Comparison of ENCODE assay signal across 1 cellular context in the genomic region with DNA sequence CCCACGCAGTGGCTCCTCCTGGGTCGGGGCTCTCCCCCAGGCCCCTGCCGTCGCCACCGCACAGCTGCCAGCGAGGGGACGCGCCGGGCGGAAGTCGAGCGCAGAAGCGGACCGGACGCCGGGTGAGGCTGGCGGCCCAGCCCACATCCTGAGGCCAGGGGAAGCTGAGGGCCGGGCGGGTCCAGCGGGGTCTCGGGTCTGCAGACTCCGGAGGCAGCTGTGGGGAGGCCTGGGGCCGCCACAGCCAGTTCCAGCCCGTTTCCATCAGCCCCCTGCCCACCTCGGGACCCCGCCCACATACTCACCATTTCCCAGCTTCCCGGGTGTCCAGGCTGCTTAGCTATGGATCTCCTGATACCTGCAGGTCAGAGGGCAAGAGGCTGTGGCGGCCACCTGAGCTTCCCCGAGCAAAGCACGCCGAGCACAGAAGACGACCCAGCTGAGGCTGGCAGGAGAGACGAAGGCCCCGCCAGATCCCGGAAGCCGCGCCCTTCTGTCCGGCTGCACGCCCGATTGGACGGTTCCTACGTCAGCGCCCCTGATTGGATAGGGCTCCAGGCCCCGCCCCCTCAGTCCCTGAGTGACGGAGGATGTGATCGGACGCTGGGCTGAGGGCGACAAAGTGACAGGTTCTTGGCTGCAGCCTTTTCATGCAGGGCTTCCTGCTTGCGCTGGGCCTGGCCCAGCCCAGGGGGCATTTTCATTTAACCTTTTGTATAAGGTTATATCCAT.
A peak's percentile ranks its signal among the peaks of the same experiment; 100 is the strongest.
TF ChIP-seq lines count a peak whose summit lies in the region.

No MANE protein-coding gene starts in this region.

TF ChIP-seq in SK-N-SH, 30 proteins besides CTCF, POLR2A, EP300 and RAD21 (continued from another document):
- no peak for TF ChIP-seq RCOR1 (IDR thresholded peaks at IDR 0.05; ENCODE audit: low read length)
- TF ChIP-seq FOXM1 (IDR thresholded peaks at IDR 0.05; ENCODE audit: low read depth), result no peak
- no peak for TF ChIP-seq RXRA (IDR thresholded peaks at IDR 0.05; ENCODE audit: borderline replicate concordance, low read depth)
- TF ChIP-seq FOSL2 (IDR thresholded peaks at IDR 0.05; ENCODE audit: borderline replicate concordance, low read depth), result no peak
- TF ChIP-seq TEAD4 (IDR thresholded peaks at IDR 0.05; ENCODE audit: borderline replicate concordance, insufficient read depth), result no peak
- TF ChIP-seq, protein P1, sequence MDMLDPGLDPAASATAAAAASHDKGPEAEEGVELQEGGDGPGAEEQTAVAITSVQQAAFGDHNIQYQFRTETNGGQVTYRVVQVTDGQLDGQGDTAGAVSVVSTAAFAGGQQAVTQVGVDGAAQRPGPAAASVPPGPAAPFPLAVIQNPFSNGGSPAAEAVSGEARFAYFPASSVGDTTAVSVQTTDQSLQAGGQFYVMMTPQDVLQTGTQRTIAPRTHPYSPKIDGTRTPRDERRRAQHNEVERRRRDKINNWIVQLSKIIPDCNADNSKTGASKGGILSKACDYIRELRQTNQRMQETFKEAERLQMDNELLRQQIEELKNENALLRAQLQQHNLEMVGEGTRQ (IDR thresholded peaks at IDR 0.05; ENCODE audit: borderline replicate concordance, low read depth, low read length), result no peak
- TF ChIP-seq EZH2phosphoT487 (IDR thresholded peaks at IDR 0.05; ENCODE audit: borderline replicate concordance, low read depth), result no peak
- TF ChIP-seq, protein P2, sequence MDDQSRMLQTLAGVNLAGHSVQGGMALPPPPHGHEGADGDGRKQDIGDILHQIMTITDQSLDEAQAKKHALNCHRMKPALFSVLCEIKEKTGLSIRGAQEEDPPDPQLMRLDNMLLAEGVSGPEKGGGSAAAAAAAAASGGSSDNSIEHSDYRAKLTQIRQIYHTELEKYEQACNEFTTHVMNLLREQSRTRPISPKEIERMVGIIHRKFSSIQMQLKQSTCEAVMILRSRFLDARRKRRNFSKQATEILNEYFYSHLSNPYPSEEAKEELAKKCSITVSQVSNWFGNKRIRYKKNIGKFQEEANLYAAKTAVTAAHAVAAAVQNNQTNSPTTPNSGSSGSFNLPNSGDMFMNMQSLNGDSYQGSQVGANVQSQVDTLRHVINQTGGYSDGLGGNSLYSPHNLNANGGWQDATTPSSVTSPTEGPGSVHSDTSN (IDR thresholded peaks at IDR 0.05), result peak; percentile 97
- no peak for TF ChIP-seq YY1 (IDR thresholded peaks at IDR 0.05; ENCODE audit: low read depth)
- TF ChIP-seq TAF1 (IDR thresholded peaks at IDR 0.05; ENCODE audit: borderline replicate concordance, low read depth, low read length), result peak; percentile 63; the same call in 1 of the 2 replicates
- no peak for TF ChIP-seq TCF12 (IDR thresholded peaks at IDR 0.05)
- TF ChIP-seq NRF1 (IDR thresholded peaks at IDR 0.05; ENCODE audit: low read depth, low read length), result no peak
- no peak for TF ChIP-seq GATA2 (CRISPR knock-in tag; IDR thresholded peaks at IDR 0.05)
- TF ChIP-seq, protein P3, sequence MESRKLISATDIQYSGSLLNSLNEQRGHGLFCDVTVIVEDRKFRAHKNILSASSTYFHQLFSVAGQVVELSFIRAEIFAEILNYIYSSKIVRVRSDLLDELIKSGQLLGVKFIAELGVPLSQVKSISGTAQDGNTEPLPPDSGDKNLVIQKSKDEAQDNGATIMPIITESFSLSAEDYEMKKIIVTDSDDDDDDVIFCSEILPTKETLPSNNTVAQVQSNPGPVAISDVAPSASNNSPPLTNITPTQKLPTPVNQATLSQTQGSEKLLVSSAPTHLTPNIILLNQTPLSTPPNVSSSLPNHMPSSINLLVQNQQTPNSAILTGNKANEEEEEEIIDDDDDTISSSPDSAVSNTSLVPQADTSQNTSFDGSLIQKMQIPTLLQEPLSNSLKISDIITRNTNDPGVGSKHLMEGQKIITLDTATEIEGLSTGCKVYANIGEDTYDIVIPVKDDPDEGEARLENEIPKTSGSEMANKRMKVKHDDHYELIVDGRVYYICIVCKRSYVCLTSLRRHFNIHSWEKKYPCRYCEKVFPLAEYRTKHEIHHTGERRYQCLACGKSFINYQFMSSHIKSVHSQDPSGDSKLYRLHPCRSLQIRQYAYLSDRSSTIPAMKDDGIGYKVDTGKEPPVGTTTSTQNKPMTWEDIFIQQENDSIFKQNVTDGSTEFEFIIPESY (IDR thresholded peaks at IDR 0.05; ENCODE audit: borderline replicate concordance, low read depth), result no peak
- TF ChIP-seq, protein P4, sequence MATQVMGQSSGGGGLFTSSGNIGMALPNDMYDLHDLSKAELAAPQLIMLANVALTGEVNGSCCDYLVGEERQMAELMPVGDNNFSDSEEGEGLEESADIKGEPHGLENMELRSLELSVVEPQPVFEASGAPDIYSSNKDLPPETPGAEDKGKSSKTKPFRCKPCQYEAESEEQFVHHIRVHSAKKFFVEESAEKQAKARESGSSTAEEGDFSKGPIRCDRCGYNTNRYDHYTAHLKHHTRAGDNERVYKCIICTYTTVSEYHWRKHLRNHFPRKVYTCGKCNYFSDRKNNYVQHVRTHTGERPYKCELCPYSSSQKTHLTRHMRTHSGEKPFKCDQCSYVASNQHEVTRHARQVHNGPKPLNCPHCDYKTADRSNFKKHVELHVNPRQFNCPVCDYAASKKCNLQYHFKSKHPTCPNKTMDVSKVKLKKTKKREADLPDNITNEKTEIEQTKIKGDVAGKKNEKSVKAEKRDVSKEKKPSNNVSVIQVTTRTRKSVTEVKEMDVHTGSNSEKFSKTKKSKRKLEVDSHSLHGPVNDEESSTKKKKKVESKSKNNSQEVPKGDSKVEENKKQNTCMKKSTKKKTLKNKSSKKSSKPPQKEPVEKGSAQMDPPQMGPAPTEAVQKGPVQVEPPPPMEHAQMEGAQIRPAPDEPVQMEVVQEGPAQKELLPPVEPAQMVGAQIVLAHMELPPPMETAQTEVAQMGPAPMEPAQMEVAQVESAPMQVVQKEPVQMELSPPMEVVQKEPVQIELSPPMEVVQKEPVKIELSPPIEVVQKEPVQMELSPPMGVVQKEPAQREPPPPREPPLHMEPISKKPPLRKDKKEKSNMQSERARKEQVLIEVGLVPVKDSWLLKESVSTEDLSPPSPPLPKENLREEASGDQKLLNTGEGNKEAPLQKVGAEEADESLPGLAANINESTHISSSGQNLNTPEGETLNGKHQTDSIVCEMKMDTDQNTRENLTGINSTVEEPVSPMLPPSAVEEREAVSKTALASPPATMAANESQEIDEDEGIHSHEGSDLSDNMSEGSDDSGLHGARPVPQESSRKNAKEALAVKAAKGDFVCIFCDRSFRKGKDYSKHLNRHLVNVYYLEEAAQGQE (IDR thresholded peaks at IDR 0.05; ENCODE audit: low read depth, low read length), result no peak
- TF ChIP-seq POLR2AphosphoS5 (IDR thresholded peaks at IDR 0.05; ENCODE audit: low read depth, low read length), result peak; percentile 71; the same call in 1 of the 2 replicates
- no peak for TF ChIP-seq JUND (IDR thresholded peaks at IDR 0.05)
- peak; percentile 91 for TF ChIP-seq RFX5 (IDR thresholded peaks at IDR 0.05; ENCODE audit: low read length)
- peak; percentile 99 for TF ChIP-seq MXI1 (IDR thresholded peaks at IDR 0.05; ENCODE audit: low read depth, low read length)
- peak; percentile 63 for TF ChIP-seq GABPA (IDR thresholded peaks at IDR 0.05; ENCODE audit: low read depth)
- no peak for TF ChIP-seq SMC3 (IDR thresholded peaks at IDR 0.05; ENCODE audit: low read depth, low read length)
- peak; percentile 98 for TF ChIP-seq SIN3A (IDR thresholded peaks at IDR 0.05; ENCODE audit: borderline replicate concordance, low read depth, low read length)
- peak; percentile 60 for TF ChIP-seq CHD2 (IDR thresholded peaks at IDR 0.05; ENCODE audit: low read length, partially characterized antibody)
- TF ChIP-seq, protein P5, sequence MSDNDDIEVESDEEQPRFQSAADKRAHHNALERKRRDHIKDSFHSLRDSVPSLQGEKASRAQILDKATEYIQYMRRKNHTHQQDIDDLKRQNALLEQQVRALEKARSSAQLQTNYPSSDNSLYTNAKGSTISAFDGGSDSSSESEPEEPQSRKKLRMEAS (IDR thresholded peaks at IDR 0.05; ENCODE audit: low read depth), result peak; percentile 74; the same call in 1 of the 2 replicates
